ENCODE assay signal across 1 cellular context in genomic region chr14:80445605-80446004, GRCh38.
TF ChIP-seq lines count a peak whose summit lies in the region.

No MANE protein-coding gene starts in this region.

TF ChIP-seq in IMR-90, 13 proteins besides CTCF, POLR2A, EP300 and RAD21 (continued from another document):
- TF ChIP-seq ELK1 (IDR thresholded peaks at IDR 0.05; ENCODE audit: borderline replicate concordance, low read depth, low read length) (no peak), RCOR1 (IDR thresholded peaks at IDR 0.05; ENCODE audit: insufficient replicate concordance, low read length) (no peak)
